ENCODE assay signal across 8 cellular contexts in the genomic region with DNA sequence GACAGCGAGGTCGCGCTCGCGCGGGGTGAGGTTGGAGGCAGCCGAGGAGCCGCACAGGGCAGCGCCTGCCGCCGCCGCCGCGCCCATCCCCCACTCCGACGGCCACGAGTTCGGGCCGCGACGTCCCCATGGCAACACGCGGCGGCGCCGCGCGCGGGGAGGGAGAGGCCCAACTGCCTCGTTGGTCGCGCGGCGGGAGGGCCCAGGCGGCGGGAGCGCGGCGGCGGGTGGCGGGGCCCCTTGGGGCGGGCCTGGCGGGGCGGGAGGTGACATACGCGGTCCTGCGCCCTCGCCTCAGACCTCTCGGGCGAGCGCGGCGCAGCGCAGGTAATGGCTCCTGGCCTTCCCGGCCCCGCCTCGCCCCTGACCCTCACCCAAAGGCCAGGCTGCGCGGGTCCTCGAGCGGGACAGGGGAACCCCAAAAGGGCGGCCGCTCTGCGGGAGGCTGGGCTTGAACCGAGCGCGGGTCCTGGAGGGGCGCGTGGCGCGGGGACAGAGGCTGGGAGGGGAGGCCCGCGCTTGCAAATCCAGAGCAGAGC. TPM values are rescaled to one million over a fixed set of nuclear protein-coding genes. Genes with fewer than 3 reads are reported as not detected.
DNase-seq lines count a peak whose midpoint lies in the region; ATAC-seq and TF ChIP-seq lines count a peak whose summit lies in the region.

Gene DEUP1 (plus strand): TSS at position 297 of the 539 bp plus-strand sequence. CDS start 1,518 bp downstream, outside the sequence.

- H3K4me1 Mint-ChIP-seq in T-helper 17 cell, result no peaks in the 10 kb centered on the region

- TF ChIP-seq CTCF in BE2C (IDR thresholded peaks at IDR 0.05; ENCODE audit: low read depth, low read length) (no peak), fibroblast of lung (conservative IDR thresholded peaks at IDR 0.05 in 1 of 2, IDR thresholded peaks at IDR 0.05 in 1 of 2; ENCODE audit: low read depth in 1 of 2, low read length in 2 of 2) (no peak), gastrocnemius medialis (IDR thresholded peaks at IDR 0.05 in 4 of 5, conservative IDR thresholded peaks at IDR 0.05 in 1 of 5) (no peak)

- no peak for TF ChIP-seq POLR2A in gastrocnemius medialis (IDR thresholded peaks at IDR 0.05)

- H3K27me3 Mint-ChIP-seq in T-helper 17 cell, result peaks cover 55% of the 10 kb centered on the region

- H3K79me2 ChIP-seq in fibroblast of lung (ENCODE audit: control insufficient read depth, insufficient read depth, low read length), result no peaks in the 10 kb centered on the region

- no peaks in the 10 kb centered on the region for H3K36me3 ChIP-seq in BE2C
- H3K36me3 ChIP-seq in fibroblast of lung (ENCODE audit: control insufficient read depth, insufficient read depth, low read length), result no peaks in the 10 kb centered on the region
- H3K36me3 ChIP-seq in neuron (ENCODE audit: insufficient read depth, low read length), result no peaks in the 10 kb centered on the region
- no peaks in the 10 kb centered on the region for H3K36me3 ChIP-seq in gastrocnemius medialis

- H3K36me3 Mint-ChIP-seq in T-helper 17 cell (ENCODE audit: low read depth), result peaks cover 3% of the 10 kb centered on the region

- H3K27me3 ChIP-seq in BE2C (no peaks in the 10 kb centered on the region), fibroblast of lung (ENCODE audit: control insufficient read depth, insufficient read depth, low read length) (peaks cover 8% of the 10 kb centered on the region), neuron (ENCODE audit: insufficient read depth, low read length) (peaks cover 13% of the 10 kb centered on the region), gastrocnemius medialis (peaks cover 17 to 22% (median 17%) of the 10 kb centered on the region in 3 donors)

- peak within 1 kb of the TSS; percentile 42 for H3K4me3 ChIP-seq in BE2C (ENCODE audit: low read depth, low read length)
- peak within 1 kb of the TSS in 2 of 4 experiments; percentile 30 to 60 for H3K4me3 ChIP-seq in fibroblast of lung (replicated peaks in 1 of 4; ENCODE audit: control extremely low read depth in 1 of 4, insufficient read depth in 1 of 4, low read depth in 3 of 4, low read length in 4 of 4)
- H3K4me3 ChIP-seq in neuron (ENCODE audit: low read length), result peak within 1 kb of the TSS; percentile 12
- H3K4me3 ChIP-seq in gastrocnemius medialis, result peak within 1 kb of the TSS in 2 of 4 donors; percentile 1 to 31

- no peak within 1 kb of the TSS for H3K27ac ChIP-seq in fibroblast of lung (ENCODE audit: insufficient read depth, low read length)
- H3K27ac ChIP-seq in gastrocnemius medialis, result no peak within 1 kb of the TSS

- peak within 1 kb of the TSS; percentile 35 for H3K4me2 ChIP-seq in fibroblast of lung (ENCODE audit: extremely low read depth, insufficient read depth, low read length)

- H3K9ac ChIP-seq in fibroblast of lung (ENCODE audit: insufficient read depth, low read length), result no peak within 1 kb of the TSS

- H3K4me1 ChIP-seq in BE2C, result no peaks in the 10 kb centered on the region
- H3K4me1 ChIP-seq in fibroblast of lung (ENCODE audit: control insufficient read depth, extremely low read depth, insufficient read depth, low read length), result no peaks in the 10 kb centered on the region
- no peaks in the 10 kb centered on the region for H3K4me1 ChIP-seq in neuron (ENCODE audit: insufficient read depth, low read length)
- H3K4me1 ChIP-seq in gastrocnemius medialis, result no peaks in the 10 kb centered on the region

- ATAC-seq in HG02588 (IDR thresholded peaks at IDR 0.05; ENCODE audit: unreplicated experiment) (peak; percentile 66), T-helper 17 cell (peak; percentile 39), GM21737 (IDR thresholded peaks at IDR 0.05; ENCODE audit: unreplicated experiment) (no peak), gastrocnemius medialis (no peak)

- no peak within 1 kb of the TSS for H3K27ac Mint-ChIP-seq in T-helper 17 cell

- DNase-seq in BE2C (peak; percentile 75), T-helper 17 cell (peak in 1 of 3 donors; percentile 6), fibroblast of lung (ENCODE audit: low read depth in 2 of 2) (peak; percentile 17 to 28), gastrocnemius medialis (no peak), T-helper 9 cell (no peak)

- H3K4me3 Mint-ChIP-seq in T-helper 17 cell, result peak within 1 kb of the TSS; percentile 10

- intact Hi-C loops in gastrocnemius medialis (cut with DNase I; ENCODE audit: low total_unique reads), result no loop called here

- in situ Hi-C loops in gastrocnemius medialis (cut with MboI; ENCODE audit: low sequenced_read_pairs in 4 of 4), result no loop called here

- no peaks in the 10 kb centered on the region for H3K9me3 ChIP-seq in BE2C
- no peaks in the 10 kb centered on the region for H3K9me3 ChIP-seq in T-helper 17 cell (ENCODE audit: control insufficient read depth, low read length, poor library complexity, severe bottlenecking)
- no peaks in the 10 kb centered on the region for H3K9me3 ChIP-seq in fibroblast of lung (ENCODE audit: control insufficient read depth, insufficient read depth, low read depth, low read length)
- no peaks in the 10 kb centered on the region for H3K9me3 ChIP-seq in neuron (ENCODE audit: low read length)
- H3K9me3 ChIP-seq in gastrocnemius medialis, result no peaks in the 10 kb centered on the region

- no peaks in the 10 kb centered on the region for H4K20me1 ChIP-seq in fibroblast of lung (ENCODE audit: control insufficient read depth, extremely low read depth, insufficient read depth, low read length)

- H2AFZ ChIP-seq in fibroblast of lung (ENCODE audit: low read length) (peak within 1 kb of the TSS; percentile 35), neuron (ENCODE audit: low read depth, low read length) (no peak within 1 kb of the TSS)

RNA-seq across cellular contexts. Expression of gene DEUP1, which starts in this region (rescaled TPM):
- polyA plus RNA-seq in BE2C (2012; ENCODE audit: insufficient read depth, insufficient read length, low read depth), result not detected
- total RNA-seq in T-helper 17 cell (not detected), fibroblast of lung (under 0.01 TPM in 1 of 2 replicates, not detected in the other), gastrocnemius medialis (not detected)
- polyA plus RNA-seq in fibroblast of lung, result not detected in 2 replicates
- polyA plus RNA-seq in fibroblast of lung (2012), result not detected in 2 replicates
- polyA minus RNA-seq in fibroblast of lung (ENCODE audit: low replicate concordance), result not detected in 2 replicates

Comparison
In these comparisons a context has a peak if more than half of its experiments do, and no peak if none do; other contexts are left out.
1. Peak in ATAC-seq in T-helper 17 cell; RNA of the gene not detected or under 1 TPM.
2. Peak in DNase-seq and H3K4me2 ChIP-seq in fibroblast of lung; RNA of the gene not detected or under 1 TPM.